ENCODE assay signal across 1 cellular context in the genomic region with DNA sequence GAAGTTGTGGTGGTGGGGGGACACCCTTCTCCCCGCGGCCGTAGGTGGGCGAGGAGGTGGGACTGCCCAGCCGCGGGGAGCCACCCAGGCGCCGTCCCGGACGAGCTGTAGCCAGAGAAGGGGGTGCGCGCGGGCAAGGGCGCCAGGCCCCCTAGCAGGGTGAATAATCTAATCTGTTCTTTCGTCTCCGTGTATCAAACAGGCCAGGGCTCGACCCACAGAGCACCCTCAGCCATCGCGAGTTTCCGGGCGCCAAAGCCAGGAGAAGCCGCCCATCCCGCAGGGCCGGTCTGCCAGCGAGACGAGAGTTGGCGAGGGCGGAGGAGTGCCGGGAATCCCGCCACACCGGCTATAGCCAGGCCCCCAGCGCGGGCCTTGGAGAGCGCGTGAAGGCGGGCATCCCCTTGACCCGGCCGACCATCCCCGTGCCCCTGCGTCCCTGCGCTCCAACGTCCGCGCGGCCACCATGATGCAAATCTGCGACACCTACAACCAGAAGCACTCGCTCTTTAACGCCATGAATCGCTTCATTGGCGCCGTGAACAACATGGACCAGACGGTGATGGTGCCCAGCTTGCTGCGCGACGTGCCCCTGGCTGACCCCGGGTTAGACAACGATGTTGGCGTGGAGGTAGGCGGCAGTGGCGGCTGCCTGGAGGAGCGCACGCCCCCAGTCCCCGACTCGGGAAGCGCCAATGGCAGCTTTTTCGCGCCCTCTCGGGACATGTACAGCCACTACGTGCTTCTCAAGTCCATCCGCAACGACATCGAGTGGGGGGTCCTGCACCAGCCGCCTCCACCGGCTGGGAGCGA.
TF ChIP-seq lines count a peak whose summit lies in the region.

No MANE protein-coding gene starts in this region.

TF ChIP-seq in HepG2, 621 proteins besides CTCF, POLR2A, EP300 and RAD21 (continued from another document and continues in another):
- TF ChIP-seq, protein P1, sequence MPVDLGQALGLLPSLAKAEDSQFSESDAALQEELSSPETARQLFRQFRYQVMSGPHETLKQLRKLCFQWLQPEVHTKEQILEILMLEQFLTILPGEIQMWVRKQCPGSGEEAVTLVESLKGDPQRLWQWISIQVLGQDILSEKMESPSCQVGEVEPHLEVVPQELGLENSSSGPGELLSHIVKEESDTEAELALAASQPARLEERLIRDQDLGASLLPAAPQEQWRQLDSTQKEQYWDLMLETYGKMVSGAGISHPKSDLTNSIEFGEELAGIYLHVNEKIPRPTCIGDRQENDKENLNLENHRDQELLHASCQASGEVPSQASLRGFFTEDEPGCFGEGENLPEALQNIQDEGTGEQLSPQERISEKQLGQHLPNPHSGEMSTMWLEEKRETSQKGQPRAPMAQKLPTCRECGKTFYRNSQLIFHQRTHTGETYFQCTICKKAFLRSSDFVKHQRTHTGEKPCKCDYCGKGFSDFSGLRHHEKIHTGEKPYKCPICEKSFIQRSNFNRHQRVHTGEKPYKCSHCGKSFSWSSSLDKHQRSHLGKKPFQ (CRISPR knock-in tag; IDR thresholded peaks at IDR 0.05; ENCODE audit: insufficient replicate concordance) = no peak
- TF ChIP-seq, protein P2, sequence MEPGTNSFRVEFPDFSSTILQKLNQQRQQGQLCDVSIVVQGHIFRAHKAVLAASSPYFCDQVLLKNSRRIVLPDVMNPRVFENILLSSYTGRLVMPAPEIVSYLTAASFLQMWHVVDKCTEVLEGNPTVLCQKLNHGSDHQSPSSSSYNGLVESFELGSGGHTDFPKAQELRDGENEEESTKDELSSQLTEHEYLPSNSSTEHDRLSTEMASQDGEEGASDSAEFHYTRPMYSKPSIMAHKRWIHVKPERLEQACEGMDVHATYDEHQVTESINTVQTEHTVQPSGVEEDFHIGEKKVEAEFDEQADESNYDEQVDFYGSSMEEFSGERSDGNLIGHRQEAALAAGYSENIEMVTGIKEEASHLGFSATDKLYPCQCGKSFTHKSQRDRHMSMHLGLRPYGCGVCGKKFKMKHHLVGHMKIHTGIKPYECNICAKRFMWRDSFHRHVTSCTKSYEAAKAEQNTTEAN (CRISPR knock-in tag; conservative IDR thresholded peaks at IDR 0.05) = no peak
- TF ChIP-seq SALL2 (CRISPR knock-in tag; IDR thresholded peaks at IDR 0.05) = no peak
- TF ChIP-seq, protein P3, sequence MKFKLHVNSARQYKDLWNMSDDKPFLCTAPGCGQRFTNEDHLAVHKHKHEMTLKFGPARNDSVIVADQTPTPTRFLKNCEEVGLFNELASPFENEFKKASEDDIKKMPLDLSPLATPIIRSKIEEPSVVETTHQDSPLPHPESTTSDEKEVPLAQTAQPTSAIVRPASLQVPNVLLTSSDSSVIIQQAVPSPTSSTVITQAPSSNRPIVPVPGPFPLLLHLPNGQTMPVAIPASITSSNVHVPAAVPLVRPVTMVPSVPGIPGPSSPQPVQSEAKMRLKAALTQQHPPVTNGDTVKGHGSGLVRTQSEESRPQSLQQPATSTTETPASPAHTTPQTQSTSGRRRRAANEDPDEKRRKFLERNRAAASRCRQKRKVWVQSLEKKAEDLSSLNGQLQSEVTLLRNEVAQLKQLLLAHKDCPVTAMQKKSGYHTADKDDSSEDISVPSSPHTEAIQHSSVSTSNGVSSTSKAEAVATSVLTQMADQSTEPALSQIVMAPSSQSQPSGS (CRISPR knock-in tag; IDR thresholded peaks at IDR 0.05) = no peak
- no peak for TF ChIP-seq ZNF263 (CRISPR knock-in tag; IDR thresholded peaks at IDR 0.05)
- TF ChIP-seq NFYB (CRISPR knock-in tag; IDR thresholded peaks at IDR 0.05) = no peak
- no peak for TF ChIP-seq GZF1 (CRISPR knock-in tag; IDR thresholded peaks at IDR 0.05)
- peak; percentile 75 for TF ChIP-seq AGO2 (optimal IDR thresholded peaks at IDR 0.05; ENCODE audit: low read depth, low read length)
- TF ChIP-seq SAP130 (CRISPR knock-in tag; IDR thresholded peaks at IDR 0.05; ENCODE audit: low read depth) = no peak; the same call in 1 of the 2 replicates
- no peak for TF ChIP-seq ZNF343 (CRISPR knock-in tag; IDR thresholded peaks at IDR 0.05)
- no peak for TF ChIP-seq ZMYM3 (CRISPR knock-in tag; IDR thresholded peaks at IDR 0.05)
- TF ChIP-seq, protein P4, sequence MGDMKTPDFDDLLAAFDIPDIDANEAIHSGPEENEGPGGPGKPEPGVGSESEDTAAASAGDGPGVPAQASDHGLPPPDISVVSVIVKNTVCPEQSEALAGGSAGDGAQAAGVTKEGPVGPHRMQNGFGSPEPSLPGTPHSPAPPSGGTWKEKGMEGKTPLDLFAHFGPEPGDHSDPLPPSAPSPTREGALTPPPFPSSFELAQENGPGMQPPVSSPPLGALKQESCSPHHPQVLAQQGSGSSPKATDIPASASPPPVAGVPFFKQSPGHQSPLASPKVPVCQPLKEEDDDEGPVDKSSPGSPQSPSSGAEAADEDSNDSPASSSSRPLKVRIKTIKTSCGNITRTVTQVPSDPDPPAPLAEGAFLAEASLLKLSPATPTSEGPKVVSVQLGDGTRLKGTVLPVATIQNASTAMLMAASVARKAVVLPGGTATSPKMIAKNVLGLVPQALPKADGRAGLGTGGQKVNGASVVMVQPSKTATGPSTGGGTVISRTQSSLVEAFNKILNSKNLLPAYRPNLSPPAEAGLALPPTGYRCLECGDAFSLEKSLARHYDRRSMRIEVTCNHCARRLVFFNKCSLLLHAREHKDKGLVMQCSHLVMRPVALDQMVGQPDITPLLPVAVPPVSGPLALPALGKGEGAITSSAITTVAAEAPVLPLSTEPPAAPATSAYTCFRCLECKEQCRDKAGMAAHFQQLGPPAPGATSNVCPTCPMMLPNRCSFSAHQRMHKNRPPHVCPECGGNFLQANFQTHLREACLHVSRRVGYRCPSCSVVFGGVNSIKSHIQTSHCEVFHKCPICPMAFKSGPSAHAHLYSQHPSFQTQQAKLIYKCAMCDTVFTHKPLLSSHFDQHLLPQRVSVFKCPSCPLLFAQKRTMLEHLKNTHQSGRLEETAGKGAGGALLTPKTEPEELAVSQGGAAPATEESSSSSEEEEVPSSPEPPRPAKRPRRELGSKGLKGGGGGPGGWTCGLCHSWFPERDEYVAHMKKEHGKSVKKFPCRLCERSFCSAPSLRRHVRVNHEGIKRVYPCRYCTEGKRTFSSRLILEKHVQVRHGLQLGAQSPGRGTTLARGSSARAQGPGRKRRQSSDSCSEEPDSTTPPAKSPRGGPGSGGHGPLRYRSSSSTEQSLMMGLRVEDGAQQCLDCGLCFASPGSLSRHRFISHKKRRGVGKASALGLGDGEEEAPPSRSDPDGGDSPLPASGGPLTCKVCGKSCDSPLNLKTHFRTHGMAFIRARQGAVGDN (CRISPR knock-in tag; IDR thresholded peaks at IDR 0.05) = peak; percentile 4
- TF ChIP-seq, protein P5, sequence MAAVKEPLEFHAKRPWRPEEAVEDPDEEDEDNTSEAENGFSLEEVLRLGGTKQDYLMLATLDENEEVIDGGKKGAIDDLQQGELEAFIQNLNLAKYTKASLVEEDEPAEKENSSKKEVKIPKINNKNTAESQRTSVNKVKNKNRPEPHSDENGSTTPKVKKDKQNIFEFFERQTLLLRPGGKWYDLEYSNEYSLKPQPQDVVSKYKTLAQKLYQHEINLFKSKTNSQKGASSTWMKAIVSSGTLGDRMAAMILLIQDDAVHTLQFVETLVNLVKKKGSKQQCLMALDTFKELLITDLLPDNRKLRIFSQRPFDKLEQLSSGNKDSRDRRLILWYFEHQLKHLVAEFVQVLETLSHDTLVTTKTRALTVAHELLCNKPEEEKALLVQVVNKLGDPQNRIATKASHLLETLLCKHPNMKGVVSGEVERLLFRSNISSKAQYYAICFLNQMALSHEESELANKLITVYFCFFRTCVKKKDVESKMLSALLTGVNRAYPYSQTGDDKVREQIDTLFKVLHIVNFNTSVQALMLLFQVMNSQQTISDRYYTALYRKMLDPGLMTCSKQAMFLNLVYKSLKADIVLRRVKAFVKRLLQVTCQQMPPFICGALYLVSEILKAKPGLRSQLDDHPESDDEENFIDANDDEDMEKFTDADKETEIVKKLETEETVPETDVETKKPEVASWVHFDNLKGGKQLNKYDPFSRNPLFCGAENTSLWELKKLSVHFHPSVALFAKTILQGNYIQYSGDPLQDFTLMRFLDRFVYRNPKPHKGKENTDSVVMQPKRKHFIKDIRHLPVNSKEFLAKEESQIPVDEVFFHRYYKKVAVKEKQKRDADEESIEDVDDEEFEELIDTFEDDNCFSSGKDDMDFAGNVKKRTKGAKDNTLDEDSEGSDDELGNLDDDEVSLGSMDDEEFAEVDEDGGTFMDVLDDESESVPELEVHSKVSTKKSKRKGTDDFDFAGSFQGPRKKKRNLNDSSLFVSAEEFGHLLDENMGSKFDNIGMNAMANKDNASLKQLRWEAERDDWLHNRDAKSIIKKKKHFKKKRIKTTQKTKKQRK (IDR thresholded peaks at IDR 0.05; ENCODE audit: low read length) = no peak
- 0 out of 2 replicates have a peak, but pooled peaks have one; percentile 7 for TF ChIP-seq REPIN1 (CRISPR knock-in tag; IDR thresholded peaks at IDR 0.05; ENCODE audit: borderline replicate concordance, low read depth)
- TF ChIP-seq ZNF737 (CRISPR knock-in tag; IDR thresholded peaks at IDR 0.05; ENCODE audit: borderline replicate concordance) = no peak
- no peak for TF ChIP-seq ZNF264 (CRISPR knock-in tag; IDR thresholded peaks at IDR 0.05)
- no peak for TF ChIP-seq TAF15 (IDR thresholded peaks at IDR 0.05; ENCODE audit: low read depth, low read length, poor library complexity, severe bottlenecking)
- TF ChIP-seq ZNF44 (CRISPR knock-in tag; IDR thresholded peaks at IDR 0.05) = no peak
- no peak for TF ChIP-seq AKAP8 (CRISPR knock-in tag; IDR thresholded peaks at IDR 0.05)
- no peak for TF ChIP-seq MIXL1 (CRISPR knock-in tag; IDR thresholded peaks at IDR 0.05)
- TF ChIP-seq, protein P6, sequence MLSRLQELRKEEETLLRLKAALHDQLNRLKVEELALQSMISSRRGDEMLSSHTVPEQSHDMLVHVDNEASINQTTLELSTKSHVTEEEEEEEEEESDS (CRISPR knock-in tag; IDR thresholded peaks at IDR 0.05; ENCODE audit: borderline replicate concordance) = no peak
- no peak for TF ChIP-seq GATAD1 (CRISPR knock-in tag; IDR thresholded peaks at IDR 0.05)
- TF ChIP-seq, protein P7, sequence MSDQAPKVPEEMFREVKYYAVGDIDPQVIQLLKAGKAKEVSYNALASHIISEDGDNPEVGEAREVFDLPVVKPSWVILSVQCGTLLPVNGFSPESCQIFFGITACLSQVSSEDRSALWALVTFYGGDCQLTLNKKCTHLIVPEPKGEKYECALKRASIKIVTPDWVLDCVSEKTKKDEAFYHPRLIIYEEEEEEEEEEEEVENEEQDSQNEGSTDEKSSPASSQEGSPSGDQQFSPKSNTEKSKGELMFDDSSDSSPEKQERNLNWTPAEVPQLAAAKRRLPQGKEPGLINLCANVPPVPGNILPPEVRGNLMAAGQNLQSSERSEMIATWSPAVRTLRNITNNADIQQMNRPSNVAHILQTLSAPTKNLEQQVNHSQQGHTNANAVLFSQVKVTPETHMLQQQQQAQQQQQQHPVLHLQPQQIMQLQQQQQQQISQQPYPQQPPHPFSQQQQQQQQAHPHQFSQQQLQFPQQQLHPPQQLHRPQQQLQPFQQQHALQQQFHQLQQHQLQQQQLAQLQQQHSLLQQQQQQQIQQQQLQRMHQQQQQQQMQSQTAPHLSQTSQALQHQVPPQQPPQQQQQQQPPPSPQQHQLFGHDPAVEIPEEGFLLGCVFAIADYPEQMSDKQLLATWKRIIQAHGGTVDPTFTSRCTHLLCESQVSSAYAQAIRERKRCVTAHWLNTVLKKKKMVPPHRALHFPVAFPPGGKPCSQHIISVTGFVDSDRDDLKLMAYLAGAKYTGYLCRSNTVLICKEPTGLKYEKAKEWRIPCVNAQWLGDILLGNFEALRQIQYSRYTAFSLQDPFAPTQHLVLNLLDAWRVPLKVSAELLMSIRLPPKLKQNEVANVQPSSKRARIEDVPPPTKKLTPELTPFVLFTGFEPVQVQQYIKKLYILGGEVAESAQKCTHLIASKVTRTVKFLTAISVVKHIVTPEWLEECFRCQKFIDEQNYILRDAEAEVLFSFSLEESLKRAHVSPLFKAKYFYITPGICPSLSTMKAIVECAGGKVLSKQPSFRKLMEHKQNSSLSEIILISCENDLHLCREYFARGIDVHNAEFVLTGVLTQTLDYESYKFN (CRISPR knock-in tag; conservative IDR thresholded peaks at IDR 0.05) = no peak
- no peak for TF ChIP-seq NKX3-1 (CRISPR knock-in tag; IDR thresholded peaks at IDR 0.05)
- TF ChIP-seq ZNF678 (CRISPR knock-in tag; IDR thresholded peaks at IDR 0.05) = no peak
- no peak for TF ChIP-seq ATF7-NPFF (CRISPR knock-in tag; IDR thresholded peaks at IDR 0.05; ENCODE audit: low read depth)
- TF ChIP-seq TBP (CRISPR knock-in tag; IDR thresholded peaks at IDR 0.05) = no peak
- 0 out of 2 replicates have a peak, but pooled peaks have one; percentile 11 for TF ChIP-seq SSRP1 (CRISPR knock-in tag; IDR thresholded peaks at IDR 0.05)
- no peak for TF ChIP-seq ZNF121 (CRISPR knock-in tag; IDR thresholded peaks at IDR 0.05)
- TF ChIP-seq, protein P8, sequence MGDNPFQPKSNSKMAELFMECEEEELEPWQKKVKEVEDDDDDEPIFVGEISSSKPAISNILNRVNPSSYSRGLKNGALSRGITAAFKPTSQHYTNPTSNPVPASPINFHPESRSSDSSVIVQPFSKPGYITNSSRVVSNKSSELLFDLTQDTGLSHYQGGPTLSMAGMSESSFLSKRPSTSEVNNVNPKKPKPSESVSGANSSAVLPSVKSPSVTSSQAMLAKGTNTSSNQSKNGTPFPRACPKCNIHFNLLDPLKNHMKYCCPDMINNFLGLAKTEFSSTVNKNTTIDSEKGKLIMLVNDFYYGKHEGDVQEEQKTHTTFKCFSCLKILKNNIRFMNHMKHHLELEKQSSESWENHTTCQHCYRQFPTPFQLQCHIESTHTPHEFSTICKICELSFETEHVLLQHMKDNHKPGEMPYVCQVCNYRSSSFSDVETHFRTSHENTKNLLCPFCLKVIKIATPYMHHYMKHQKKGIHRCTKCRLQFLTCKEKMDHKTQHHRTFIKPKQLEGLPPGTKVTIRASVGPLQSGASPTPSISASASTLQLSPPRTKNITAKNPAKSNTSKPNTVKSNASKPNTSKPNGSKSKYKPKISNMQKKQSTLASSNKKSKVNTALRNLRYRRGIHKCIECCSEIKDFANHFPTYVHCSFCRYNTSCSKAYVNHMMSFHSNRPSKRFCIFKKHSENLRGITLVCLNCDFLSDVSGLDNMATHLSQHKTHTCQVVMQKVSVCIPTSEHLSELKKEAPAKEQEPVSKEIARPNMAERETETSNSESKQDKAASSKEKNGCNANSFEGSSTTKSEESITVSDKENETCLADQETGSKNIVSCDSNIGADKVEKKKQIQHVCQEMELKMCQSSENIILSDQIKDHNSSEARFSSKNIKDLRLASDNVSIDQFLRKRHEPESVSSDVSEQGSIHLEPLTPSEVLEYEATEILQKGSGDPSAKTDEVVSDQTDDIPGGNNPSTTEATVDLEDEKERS (CRISPR knock-in tag; IDR thresholded peaks at IDR 0.05) = no peak
- no peak for TF ChIP-seq ZNF446 (CRISPR knock-in tag; IDR thresholded peaks at IDR 0.05)
- no peak for TF ChIP-seq CBX2 (IDR thresholded peaks at IDR 0.05; ENCODE audit: low read depth, low read length)
- no peak for TF ChIP-seq CBX2 (CRISPR knock-in tag; IDR thresholded peaks at IDR 0.05; ENCODE audit: low read depth)
- TF ChIP-seq GTF3A (CRISPR knock-in tag; conservative IDR thresholded peaks at IDR 0.05) = no peak
- TF ChIP-seq ZNF816 (CRISPR knock-in tag; IDR thresholded peaks at IDR 0.05; ENCODE audit: borderline replicate concordance) = 0 out of 2 replicates have a peak, but pooled peaks have one; percentile 18
- TF ChIP-seq ZNF775 (CRISPR knock-in tag; IDR thresholded peaks at IDR 0.05; ENCODE audit: borderline replicate concordance) = no peak
- TF ChIP-seq HNRNPH1 (optimal IDR thresholded peaks at IDR 0.05; ENCODE audit: low read depth, low read length) = no peak
- no peak for TF ChIP-seq XBP1 (CRISPR knock-in tag; IDR thresholded peaks at IDR 0.05)
- no peak for TF ChIP-seq RAD51 (IDR thresholded peaks at IDR 0.05; ENCODE audit: borderline replicate concordance)
- no peak for TF ChIP-seq ZNF703 (CRISPR knock-in tag; IDR thresholded peaks at IDR 0.05; ENCODE audit: borderline replicate concordance)
- TF ChIP-seq, protein P9, sequence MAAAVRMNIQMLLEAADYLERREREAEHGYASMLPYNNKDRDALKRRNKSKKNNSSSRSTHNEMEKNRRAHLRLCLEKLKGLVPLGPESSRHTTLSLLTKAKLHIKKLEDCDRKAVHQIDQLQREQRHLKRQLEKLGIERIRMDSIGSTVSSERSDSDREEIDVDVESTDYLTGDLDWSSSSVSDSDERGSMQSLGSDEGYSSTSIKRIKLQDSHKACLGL (CRISPR knock-in tag; IDR thresholded peaks at IDR 0.05) = no peak
